ENCODE assay signal across 21 cellular contexts in the genomic region with DNA sequence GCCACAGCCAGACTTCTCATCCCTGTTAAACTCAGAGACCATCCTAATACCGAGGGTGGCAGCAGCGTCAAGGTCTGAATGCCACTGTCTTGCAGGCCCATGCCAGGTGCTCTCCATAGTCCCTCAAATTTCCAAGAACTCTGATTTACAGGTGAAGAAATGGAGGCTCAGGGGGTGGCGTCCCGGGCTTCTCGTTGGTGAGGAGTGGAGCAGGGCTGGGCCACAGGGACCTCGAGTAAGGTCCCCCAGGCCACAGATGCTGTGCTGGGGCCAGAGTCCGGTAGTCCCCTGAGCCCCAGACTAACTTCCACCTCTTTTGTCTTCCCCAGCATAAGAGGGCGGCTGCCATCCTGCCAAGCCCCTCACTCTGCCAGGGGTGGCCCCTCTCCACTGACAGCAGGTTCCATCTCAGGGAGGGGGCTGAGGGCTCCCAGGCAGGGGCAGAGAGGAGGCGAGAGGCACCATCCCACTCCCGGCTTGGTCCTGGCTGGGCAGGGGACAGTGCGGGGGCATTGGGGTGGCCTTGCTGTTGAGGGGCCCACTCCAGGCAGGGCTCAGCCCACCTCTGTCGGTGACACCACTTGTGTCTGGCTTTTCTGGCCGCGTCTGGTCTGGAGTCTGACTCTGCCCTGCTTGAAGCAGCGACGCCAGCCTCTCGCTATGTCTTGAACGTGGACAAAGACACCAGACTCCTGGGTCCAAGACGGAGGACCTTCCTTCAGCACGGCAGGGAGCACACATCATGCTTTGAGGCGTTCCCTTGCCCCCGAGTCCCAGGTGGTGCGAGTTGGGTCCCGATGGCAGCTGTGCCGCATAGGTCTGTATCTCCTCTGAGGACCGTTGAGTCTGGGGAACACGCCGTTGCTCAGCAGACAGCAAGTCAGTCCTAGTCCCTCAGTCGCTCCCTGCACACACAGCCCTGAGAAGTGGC. TPM values are rescaled to one million over a fixed set of nuclear protein-coding genes. Genes with fewer than 3 reads are reported as not detected.
DNase-seq lines count a peak whose midpoint lies in the region; ATAC-seq and TF ChIP-seq lines count a peak whose summit lies in the region.
"Had no signal": no experiment of that assay in that cellular context is flagged by ENCODE, and none has a peak within 500 bp of the region (broad histone marks: within the 10 kb centered on the region; RNA-seq: fewer than 3 reads in every experiment).

No MANE protein-coding gene starts in this region.

- H3K4ac ChIP-seq in IMR-90 (ENCODE audit: low read depth, low read length), result no peak overlapping the region

- H4K91ac ChIP-seq in IMR-90 (ENCODE audit: insufficient read depth, low read depth, low read length), result no peak overlapping the region

- no peak for TF ChIP-seq POLR2A in IMR-90 (IDR thresholded peaks at IDR 0.05; ENCODE audit: low read depth, low read length)

- H3K4me3 ChIP-seq in BLaER1, result no peak overlapping the region
- H3K4me3 ChIP-seq in IMR-90 (ENCODE audit: insufficient read depth, low read depth, low read length), result no peak overlapping the region
- no peak overlapping the region for H3K4me3 ChIP-seq in right cardiac atrium (ENCODE audit: low read length)
- H3K4me3 ChIP-seq: GM23248, HAP-1 had no signal

- H2AFZ ChIP-seq in IMR-90 (replicated peaks; ENCODE audit: low read length, poor library complexity), result peak overlapping the region; percentile 41
- H2AFZ ChIP-seq: GM23248 had no signal

- intact Hi-C loops in IMR-90 (cut with micrococcal nuclease), result loop anchor here (5.0 kb wide), 1 partner anchor 265 kb away; the partner anchor contains the start of gene RAMP1
- intact Hi-C loops in right cardiac atrium (cut with DNase I), result loop anchor here in 1 of 4 donors (10.0 kb wide), 1 partner anchor 142 kb away; no protein-coding TSS in a partner anchor
- intact Hi-C loops in posterior vena cava (cut with DNase I), result loop anchor here in 1 of 2 donors (10.0 kb wide), 1 partner anchor 132 kb away; no protein-coding TSS in a partner anchor

- H3K27ac ChIP-seq in BLaER1, result peak overlapping the region; percentile 18; the same call in 1 of the 2 replicates
- no peak overlapping the region for H3K27ac ChIP-seq in IMR-90 (ENCODE audit: insufficient read depth, low read length)
- no peak overlapping the region for H3K27ac ChIP-seq in right cardiac atrium (ENCODE audit: low read length)
- H3K27ac ChIP-seq: GM23248 had no signal

- POLR2A ChIA-PET in IMR-90 (lab: Charles Lee; ENCODE audit: unreplicated experiment), result no interaction called here

- CTCF ChIA-PET in IMR-90 (lab: Yijun Ruan, JAX), result no interaction called here

- no TSS peak for BruUV-seq in IMR-90 (replicated peaks; lab: Mats Ljungman, UMichigan)

- no peak for ATAC-seq in IMR-90 (ENCODE audit: low read depth)
- ATAC-seq in right cardiac atrium, result no peak
- ATAC-seq in stimulated activated naive CD8-positive, alpha-beta T cell treated with anti-CD3 and anti-CD28 coated beads, Interleukin-15, Interleukin-2, amounts not matched to agents 100 U/mL and 50 U/mL, for 24 hours, result no peak
- ATAC-seq: CD8-positive, alpha-beta T cell had no signal

- dilution Hi-C loops in IMR-90 (cut with HindIII; ENCODE audit: low sequenced_read_pairs, unreplicated experiment), result no loop called here

- H3K79me1 ChIP-seq in IMR-90 (ENCODE audit: low read depth in 1 of 2, low read length in 2 of 2), result no peaks in the 10 kb centered on the region

- TF ChIP-seq RAD21 in IMR-90 (IDR thresholded peaks at IDR 0.05; ENCODE audit: low read length), result no peak

- no peak overlapping the region for H2AK5ac ChIP-seq in IMR-90 (ENCODE audit: low read depth, low read length)

- no peak overlapping the region for H2AK9ac ChIP-seq in IMR-90 (replicated peaks; ENCODE audit: low read depth, low read length, poor library complexity)

- H3K14ac ChIP-seq in IMR-90 (replicated peaks; ENCODE audit: low read depth, low read length), result no peak overlapping the region

- no peaks in the 10 kb centered on the region for H3K9me3 ChIP-seq in BLaER1
- no peaks in the 10 kb centered on the region for H3K9me3 ChIP-seq in IMR-90 (ENCODE audit: control insufficient read depth, insufficient read depth, low read length)
- no peaks in the 10 kb centered on the region for H3K9me3 ChIP-seq in right cardiac atrium (ENCODE audit: control insufficient read depth, low read length)
- H3K9me3 ChIP-seq: HAP-1 had no signal

- WGBS in IMR-90 (ENCODE audit: extremely low coverage in 2 of 2, insufficient read length in 1 of 2), 2 experiments, result 72% methylated on average over 17 of the region's 29 CpGs; no CpG with 5 or more reads in 1 of the 2 experiments
- 85% methylated on average over 29 of the region's 29 CpGs for WGBS in right cardiac atrium

- H3K4me2 ChIP-seq in BLaER1 (peak overlapping the region; percentile 60), IMR-90 (ENCODE audit: low read depth, low read length) (no peak overlapping the region)

- H3K27me3 ChIP-seq in BLaER1 (no peaks in the 10 kb centered on the region), IMR-90 (ENCODE audit: control insufficient read depth, insufficient read depth, low read length) (peaks cover 33% of the 10 kb centered on the region), right cardiac atrium (ENCODE audit: control insufficient read depth, insufficient read depth) (no peaks in the 10 kb centered on the region)

- in situ Hi-C loops in IMR-90 (cut with MboI; ENCODE audit: low sequenced_read_pairs), result no loop called here

- H3K9ac ChIP-seq in BLaER1, result 0 out of 2 replicates have a peak overlapping the region, but pooled peaks have one; percentile 24
- H3K9ac ChIP-seq in IMR-90 (ENCODE audit: low read depth, low read length), result no peak overlapping the region
- H3K9ac ChIP-seq: GM23248 had no signal

- H2BK15ac ChIP-seq in IMR-90 (ENCODE audit: low read depth, low read length), result no peak overlapping the region

- TF ChIP-seq CTCF in IMR-90 (conservative IDR thresholded peaks at IDR 0.05; ENCODE audit: low read depth, low read length), result no peak

- peaks cover 52% of the 10 kb centered on the region for H3K4me1 ChIP-seq in BLaER1
- peaks cover 6% of the 10 kb centered on the region for H3K4me1 ChIP-seq in IMR-90 (ENCODE audit: control insufficient read depth, insufficient read depth, low read length)
- no peaks in the 10 kb centered on the region for H3K4me1 ChIP-seq in right cardiac atrium (ENCODE audit: control insufficient read depth, insufficient read depth, low read length)
- H3K4me1 ChIP-seq: HAP-1 had no signal

- DNase-seq in IMR-90 (no peak), right cardiac atrium (peak; percentile 9 to 59 (median 37)), posterior vena cava (ENCODE audit: low spot score) (peak; percentile 67), NCI-H748 treated with DMSO at 0.1 percent for 48 hours (lab: John Stamatoyannopoulos, UW) (no peak), NCI-H526 treated with DMSO at 0.1 percent for 48 hours (lab: John Stamatoyannopoulos, UW) (no peak)
- DNase-seq in stimulated activated naive CD8-positive, alpha-beta T cell treated with anti-CD3 and anti-CD28 coated beads, Interleukin-15, Interleukin-2, amounts not matched to agents 100 U/mL and 50 U/mL, for 24 hours, result no peak
- DNase-seq: C1 segment of cervical spinal cord, DND-41, GM23248, Karpas-422, NCI-H1694, NCI-H2081, NCI-H2171, NCI-H345, NCI-H524 treated with DMSO at 0.1 percent for 48 hours, OCI-M1 had no signal

- H2BK20ac ChIP-seq in IMR-90 (ENCODE audit: low read depth, low read length), result no peak overlapping the region

- no peak overlapping the region for H2BK120ac ChIP-seq in IMR-90 (ENCODE audit: low read depth, low read length)

- H3K9me1 ChIP-seq in IMR-90 (ENCODE audit: insufficient read depth, low read length), result peaks cover 5% of the 10 kb centered on the region; the same call in 1 of the 2 replicates

- H3K56ac ChIP-seq in IMR-90 (ENCODE audit: extremely low read depth, insufficient read depth, low read length), result no peak overlapping the region

- H4K20me1 ChIP-seq in BLaER1, result no peaks in the 10 kb centered on the region
- no peaks in the 10 kb centered on the region for H4K20me1 ChIP-seq in IMR-90 (ENCODE audit: insufficient read depth, low read length)

- H3K18ac ChIP-seq in IMR-90 (ENCODE audit: low read depth, low read length), result no peak overlapping the region

- no peak overlapping the region for H4K5ac ChIP-seq in IMR-90 (ENCODE audit: low read depth, low read length)

- no peak overlapping the region for H2BK5ac ChIP-seq in IMR-90 (ENCODE audit: low read depth, low read length, poor library complexity, severe bottlenecking)

- H3K36me3 ChIP-seq in BLaER1 (no peaks in the 10 kb centered on the region), IMR-90 (ENCODE audit: control insufficient read depth, insufficient read depth, low read length) (no peaks in the 10 kb centered on the region)
- H3K36me3 ChIP-seq: HAP-1 had no signal

- H4K8ac ChIP-seq in IMR-90 (ENCODE audit: low read depth in 2 of 2, low read length in 2 of 2), result no peak overlapping the region

- H3K23ac ChIP-seq in IMR-90 (ENCODE audit: low read depth, low read length), result no peak overlapping the region

TF ChIP-seq in IMR-90, 13 proteins besides CTCF, POLR2A, EP300 and RAD21 (continues in another document):
- TF ChIP-seq RCOR1 (IDR thresholded peaks at IDR 0.05; ENCODE audit: insufficient replicate concordance, low read length), result no peak
- no peak for TF ChIP-seq SMC3 (IDR thresholded peaks at IDR 0.05; ENCODE audit: low read depth, low read length)
- TF ChIP-seq MAFK (IDR thresholded peaks at IDR 0.05; ENCODE audit: low read depth, low read length), result no peak
- TF ChIP-seq BHLHE40 (IDR thresholded peaks at IDR 0.05; ENCODE audit: low read depth, low read length), result no peak
- no peak for TF ChIP-seq CEBPB (IDR thresholded peaks at IDR 0.05; ENCODE audit: low read depth, low read length)

RNA-seq across cellular contexts. Expression of gene KLHL30, which starts 15.9 kb away (rescaled TPM):
- total RNA-seq in IMR-90 (2012; rRNA removed) (under 0.01 TPM in 1 of 2 replicates, not detected in the other), right cardiac atrium (10 to 100 TPM; 16.9 to 34.4 (median 23.8) TPM), posterior vena cava (10 to 100 TPM in 1 of 2 donors, 1 to 10 TPM in 1; 9.6 to 10.7 TPM)
- polyA plus RNA-seq in IMR-90 (2012; rRNA removed) (0.03 TPM in 2 replicates), right cardiac atrium (15.9 TPM)
- 0.02 and 0.08 TPM in 2 replicates for polyA plus RNA-seq in IMR-90 (2012; cell fraction: cytosol; rRNA removed)
- polyA plus RNA-seq in IMR-90 (2012; cell fraction: nucleus; rRNA removed; ENCODE audit: low replicate concordance), result 0.06 and 0.14 TPM in 2 replicates
- total RNA-seq: CD8-positive, alpha-beta T cell; M059J had no signal
- polyA plus RNA-seq: IgD-negative memory B cell had no signal

RNA-seq across cellular contexts. Expression of gene ESPNL, which starts 22.4 kb away (rescaled TPM):
- 1.4 and 2.0 TPM in 2 replicates for total RNA-seq in IMR-90 (2012; rRNA removed)
- 2.0 and 2.6 TPM in 2 replicates for polyA plus RNA-seq in IMR-90 (2012; rRNA removed)
- 3.2 and 3.7 TPM in 2 replicates for polyA plus RNA-seq in IMR-90 (2012; cell fraction: cytosol; rRNA removed)
- 2.9 and 9.5 TPM in 2 replicates for polyA plus RNA-seq in IMR-90 (2012; cell fraction: nucleus; rRNA removed; ENCODE audit: low replicate concordance)
- under 1 TPM; 0.29 to 0.60 (median 0.56) TPM for total RNA-seq in right cardiac atrium
- polyA plus RNA-seq in right cardiac atrium, result 0.79 TPM
- 1 to 10 TPM in 1 of 2 donors, under 1 TPM in 1; 0.24 to 3.0 TPM for total RNA-seq in posterior vena cava
- total RNA-seq: CD8-positive, alpha-beta T cell; M059J had no signal

RNA-seq across cellular contexts. Expression of gene ERFE, which starts 36.2 kb away (rescaled TPM):
- total RNA-seq in IMR-90 (2012; rRNA removed) (0.56 and 1.3 TPM in 2 replicates), right cardiac atrium (under 1 TPM in 3 of 4 donors, not detected in 1; 0.35 to 0.81 (median 0.69) TPM), posterior vena cava (1 to 10 TPM in 1 of 2 donors, under 1 TPM in 1; 0.79 to 2.3 TPM)
- polyA plus RNA-seq in IMR-90 (2012; rRNA removed) (3.5 and 3.8 TPM in 2 replicates), right cardiac atrium (0.16 TPM)
- 1.3 and 5.0 TPM in 2 replicates for polyA plus RNA-seq in IMR-90 (2012; cell fraction: cytosol; rRNA removed)
- 6.8 and 8.6 TPM in 2 replicates for polyA plus RNA-seq in IMR-90 (2012; cell fraction: nucleus; rRNA removed; ENCODE audit: low replicate concordance)
- total RNA-seq: CD8-positive, alpha-beta T cell had no signal
- polyA plus RNA-seq: IgD-negative memory B cell had no signal

Comparison
In these comparisons a context has a peak if more than half of its experiments do, and no peak if none do; other contexts are left out.
1. DNase-seq: peak in right cardiac atrium (3 of 3) and posterior vena cava (single experiment); none in IMR-90 (single experiment), NCI-H748 treated with DMSO at 0.1 percent for 48 hours (single experiment), stimulated activated naive CD8-positive, alpha-beta T cell treated with anti-CD3 and anti-CD28 coated beads, Interleukin-15, Interleukin-2, amounts not matched to agents 100 U/mL and 50 U/mL, for 24 hours (single experiment) and NCI-H526 treated with DMSO at 0.1 percent for 48 hours (single experiment).
2. RNA of gene KLHL30, which starts 15.9 kb away (total RNA-seq): 16.9 to 34.4 TPM in right cardiac atrium and 9.6 to 10.7 TPM in posterior vena cava; under 0.01 TPM in IMR-90; every median in the first group is over 10 times any median in the second.